Comparison of ENCODE assay signal across 8 cellular contexts in the genomic region with DNA sequence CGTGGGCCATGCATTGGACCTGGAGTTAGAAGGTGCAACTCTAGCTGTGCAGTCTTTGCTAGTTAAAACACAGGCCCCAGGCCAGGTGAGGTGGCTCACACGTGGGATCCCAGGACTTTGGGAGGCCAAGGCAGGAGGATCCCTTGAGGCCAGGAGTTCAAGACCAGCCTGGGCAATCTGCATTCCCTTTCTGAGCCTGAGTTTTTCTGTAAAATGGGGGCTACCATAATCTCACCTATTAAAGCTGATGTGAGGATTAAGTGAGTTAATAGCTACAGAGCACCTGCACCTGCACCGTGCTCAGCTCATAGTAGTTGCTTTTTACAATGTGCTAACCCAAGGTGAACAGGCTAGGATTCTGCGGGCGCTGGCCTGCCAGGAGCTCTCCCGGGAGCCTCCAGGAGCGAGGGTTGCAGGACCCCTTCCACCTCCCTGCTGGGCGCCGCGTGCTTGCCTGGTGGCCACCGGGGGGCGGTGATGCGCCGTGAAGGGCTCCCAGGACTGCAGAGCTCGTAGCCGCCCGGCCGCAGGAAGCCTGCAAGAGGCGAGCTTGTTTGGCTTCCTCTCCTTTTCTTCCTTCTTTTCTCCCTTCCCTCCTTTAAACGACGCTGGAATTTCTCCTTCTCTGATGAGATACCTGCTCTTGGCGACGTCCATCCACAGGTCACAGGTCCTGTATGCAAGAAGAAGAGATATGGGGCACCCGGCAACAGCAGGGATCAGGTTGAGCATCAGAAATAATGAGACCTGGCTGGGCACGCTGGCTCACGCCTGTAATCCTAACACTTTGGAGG. TPM values are rescaled to one million over a fixed set of nuclear protein-coding genes. Genes with fewer than 3 reads are reported as not detected.
DNase-seq lines count a peak whose midpoint lies in the region; ATAC-seq and TF ChIP-seq lines count a peak whose summit lies in the region.

No MANE protein-coding gene starts in this region.

- DNase-seq in AG08396 (ENCODE audit: low spot score), result peak; percentile 83
- peak; percentile 46 for DNase-seq in HFFc6
- peak; percentile 4 to 64 (median 42) for DNase-seq in T-cell
- peak; percentile 53 for DNase-seq in adipocyte (ENCODE audit: low read depth)
- DNase-seq in iPS-NIHi11 (ENCODE audit: low spot score), result peak; percentile 93
- peak; percentile 77 for DNase-seq in stimulated activated CD4-positive, alpha-beta T cell treated with anti-CD3 and anti-CD28 coated beads, Interleukin-1b, Interleukin-23, amount 100 ng/mL, for 48 hours
- DNase-seq in GF-D8 (lab: John Stamatoyannopoulos, UW), result no peak
- DNase-seq in NCI-H2029 treated with DMSO at 0.1 percent for 48 hours (lab: John Stamatoyannopoulos, UW), result no peak

- CTCF ChIA-PET in T-cell (lab: Charles Lee), result interaction anchor here (0.6 to 3.0 kb wide), 8 partner anchors 55 to 258 kb away, joined by 3 to 21 read pairs (median 4); no protein-coding TSS in a partner anchor

- H3K4me3 Mint-ChIP-seq in HFFc6, result peak overlapping the region; percentile 72
- H3K4me3 Mint-ChIP-seq in T-cell, result no peak overlapping the region

- H3K9me3 Mint-ChIP-seq in HFFc6, result no peaks in the 10 kb centered on the region
- H3K9me3 Mint-ChIP-seq in T-cell, result peaks cover 0 to 6% (median 0%) of the 10 kb centered on the region in 3 donors

- H3K27me3 ChIP-seq in adipocyte (replicated peaks; ENCODE audit: control insufficient read depth, insufficient read depth, low read length), result no peaks in the 10 kb centered on the region

- peaks cover 3% of the 10 kb centered on the region; the same call in 1 of the 2 replicates for H3K27me3 Mint-ChIP-seq in HFFc6 (ENCODE audit: insufficient read depth)
- H3K27me3 Mint-ChIP-seq in T-cell, result no peaks in the 10 kb centered on the region

- H3K4me1 Mint-ChIP-seq in HFFc6 (ENCODE audit: low read depth) (peaks cover 6% of the 10 kb centered on the region), T-cell (peaks cover 4 to 6% (median 5%) of the 10 kb centered on the region in 3 donors)

- peak; percentile 62 to 86 (median 78) for ATAC-seq in T-cell (replicated peaks in 1 of 4)

- H3K36me3 Mint-ChIP-seq in HFFc6 (ENCODE audit: low read depth) (peaks cover 4% of the 10 kb centered on the region), T-cell (peaks cover 11% of the 10 kb centered on the region)

- H3K27ac Mint-ChIP-seq in HFFc6 (no peak overlapping the region), T-cell (no peak overlapping the region)

- H3K36me3 ChIP-seq in adipocyte (ENCODE audit: control insufficient read depth, insufficient read depth, low read length, severe bottlenecking), result no peaks in the 10 kb centered on the region

- H3K4me3 ChIP-seq in adipocyte (ENCODE audit: low read length), result no peak overlapping the region

- peak; percentile 91 for TF ChIP-seq CTCF in HFFc6 (IDR thresholded peaks at IDR 0.05)

- H3K9me3 ChIP-seq in adipocyte (ENCODE audit: control insufficient read depth, low read length), result peaks cover 14% of the 10 kb centered on the region

- no peaks in the 10 kb centered on the region for H3K4me1 ChIP-seq in adipocyte (ENCODE audit: control insufficient read depth, insufficient read depth, low read length)

- POLR2A ChIA-PET in T-cell (lab: Charles Lee), result interaction anchor here (0.6 kb wide), 3 partner anchors 39 to 158 kb away, joined by 3 to 5 read pairs (median 3); no protein-coding TSS in a partner anchor

- H3K9ac ChIP-seq in adipocyte (ENCODE audit: low read length), result no peak overlapping the region

RNA-seq across cellular contexts. Expression of a gene that starts 51.3 kb away (rescaled TPM):
- total RNA-seq in HFFc6 (2021; fragmentation: NEBNext Ultra II Directional; extraction: Animal tissue kit (Norgen Biotek cat#: 25700)), result 10 to 100 TPM; 13.3 to 17.0 (median 13.9) TPM
- total RNA-seq in T-cell, result 10 to 100 TPM; 25.9 to 53.6 (median 46.7) TPM

RNA-seq across cellular contexts. Expression of a gene that starts 54.7 kb away (rescaled TPM):
- total RNA-seq in HFFc6 (2021; fragmentation: NEBNext Ultra II Directional; extraction: Animal tissue kit (Norgen Biotek cat#: 25700)), result under 1 TPM in 4 of 6 experiments, not detected in 2; 0.10 to 0.36 (median 0.13) TPM
- 1 to 10 TPM in 1 of 5 donors, under 1 TPM in 3, not detected in 1; 0.36 to 1.1 (median 0.60) TPM for total RNA-seq in T-cell

Comparison
In these comparisons a context has a peak if more than half of its experiments do, and no peak if none do; other contexts are left out.
1. DNase-seq: peak in AG08396 (single experiment), HFFc6 (single experiment), T-cell (34 of 34), adipocyte (single experiment), iPS-NIHi11 (single experiment) and stimulated activated CD4-positive, alpha-beta T cell treated with anti-CD3 and anti-CD28 coated beads, Interleukin-1b, Interleukin-23, amount 100 ng/mL, for 48 hours (single experiment); none in GF-D8 (single experiment) and NCI-H2029 treated with DMSO at 0.1 percent for 48 hours (single experiment).